Comparison of ENCODE assay signal across 2 cellular contexts in the genomic region with DNA sequence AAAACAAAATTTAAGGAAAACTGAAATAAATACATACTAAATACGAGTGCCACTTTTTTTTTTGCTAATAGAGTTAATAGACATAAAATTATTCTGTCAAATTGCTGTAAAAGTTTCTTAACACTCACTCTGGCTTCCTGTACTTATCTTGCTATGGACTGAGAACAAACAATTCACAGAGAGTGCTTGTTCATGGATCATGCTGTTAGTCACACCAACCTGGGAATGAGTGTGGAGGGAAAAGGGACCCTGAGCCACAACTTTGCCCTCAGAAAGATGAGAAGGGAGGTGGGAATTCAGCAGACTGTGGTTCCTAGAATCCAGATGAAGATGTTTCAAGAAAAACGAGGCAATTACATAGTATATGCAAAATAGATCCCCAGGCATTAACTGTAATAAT.
TF ChIP-seq lines count a peak whose summit lies in the region.

No MANE protein-coding gene starts in this region.

TF ChIP-seq in GM23338, 12 proteins besides CTCF, POLR2A, EP300 and RAD21 (continues in another document):
- TF ChIP-seq, protein P1, sequence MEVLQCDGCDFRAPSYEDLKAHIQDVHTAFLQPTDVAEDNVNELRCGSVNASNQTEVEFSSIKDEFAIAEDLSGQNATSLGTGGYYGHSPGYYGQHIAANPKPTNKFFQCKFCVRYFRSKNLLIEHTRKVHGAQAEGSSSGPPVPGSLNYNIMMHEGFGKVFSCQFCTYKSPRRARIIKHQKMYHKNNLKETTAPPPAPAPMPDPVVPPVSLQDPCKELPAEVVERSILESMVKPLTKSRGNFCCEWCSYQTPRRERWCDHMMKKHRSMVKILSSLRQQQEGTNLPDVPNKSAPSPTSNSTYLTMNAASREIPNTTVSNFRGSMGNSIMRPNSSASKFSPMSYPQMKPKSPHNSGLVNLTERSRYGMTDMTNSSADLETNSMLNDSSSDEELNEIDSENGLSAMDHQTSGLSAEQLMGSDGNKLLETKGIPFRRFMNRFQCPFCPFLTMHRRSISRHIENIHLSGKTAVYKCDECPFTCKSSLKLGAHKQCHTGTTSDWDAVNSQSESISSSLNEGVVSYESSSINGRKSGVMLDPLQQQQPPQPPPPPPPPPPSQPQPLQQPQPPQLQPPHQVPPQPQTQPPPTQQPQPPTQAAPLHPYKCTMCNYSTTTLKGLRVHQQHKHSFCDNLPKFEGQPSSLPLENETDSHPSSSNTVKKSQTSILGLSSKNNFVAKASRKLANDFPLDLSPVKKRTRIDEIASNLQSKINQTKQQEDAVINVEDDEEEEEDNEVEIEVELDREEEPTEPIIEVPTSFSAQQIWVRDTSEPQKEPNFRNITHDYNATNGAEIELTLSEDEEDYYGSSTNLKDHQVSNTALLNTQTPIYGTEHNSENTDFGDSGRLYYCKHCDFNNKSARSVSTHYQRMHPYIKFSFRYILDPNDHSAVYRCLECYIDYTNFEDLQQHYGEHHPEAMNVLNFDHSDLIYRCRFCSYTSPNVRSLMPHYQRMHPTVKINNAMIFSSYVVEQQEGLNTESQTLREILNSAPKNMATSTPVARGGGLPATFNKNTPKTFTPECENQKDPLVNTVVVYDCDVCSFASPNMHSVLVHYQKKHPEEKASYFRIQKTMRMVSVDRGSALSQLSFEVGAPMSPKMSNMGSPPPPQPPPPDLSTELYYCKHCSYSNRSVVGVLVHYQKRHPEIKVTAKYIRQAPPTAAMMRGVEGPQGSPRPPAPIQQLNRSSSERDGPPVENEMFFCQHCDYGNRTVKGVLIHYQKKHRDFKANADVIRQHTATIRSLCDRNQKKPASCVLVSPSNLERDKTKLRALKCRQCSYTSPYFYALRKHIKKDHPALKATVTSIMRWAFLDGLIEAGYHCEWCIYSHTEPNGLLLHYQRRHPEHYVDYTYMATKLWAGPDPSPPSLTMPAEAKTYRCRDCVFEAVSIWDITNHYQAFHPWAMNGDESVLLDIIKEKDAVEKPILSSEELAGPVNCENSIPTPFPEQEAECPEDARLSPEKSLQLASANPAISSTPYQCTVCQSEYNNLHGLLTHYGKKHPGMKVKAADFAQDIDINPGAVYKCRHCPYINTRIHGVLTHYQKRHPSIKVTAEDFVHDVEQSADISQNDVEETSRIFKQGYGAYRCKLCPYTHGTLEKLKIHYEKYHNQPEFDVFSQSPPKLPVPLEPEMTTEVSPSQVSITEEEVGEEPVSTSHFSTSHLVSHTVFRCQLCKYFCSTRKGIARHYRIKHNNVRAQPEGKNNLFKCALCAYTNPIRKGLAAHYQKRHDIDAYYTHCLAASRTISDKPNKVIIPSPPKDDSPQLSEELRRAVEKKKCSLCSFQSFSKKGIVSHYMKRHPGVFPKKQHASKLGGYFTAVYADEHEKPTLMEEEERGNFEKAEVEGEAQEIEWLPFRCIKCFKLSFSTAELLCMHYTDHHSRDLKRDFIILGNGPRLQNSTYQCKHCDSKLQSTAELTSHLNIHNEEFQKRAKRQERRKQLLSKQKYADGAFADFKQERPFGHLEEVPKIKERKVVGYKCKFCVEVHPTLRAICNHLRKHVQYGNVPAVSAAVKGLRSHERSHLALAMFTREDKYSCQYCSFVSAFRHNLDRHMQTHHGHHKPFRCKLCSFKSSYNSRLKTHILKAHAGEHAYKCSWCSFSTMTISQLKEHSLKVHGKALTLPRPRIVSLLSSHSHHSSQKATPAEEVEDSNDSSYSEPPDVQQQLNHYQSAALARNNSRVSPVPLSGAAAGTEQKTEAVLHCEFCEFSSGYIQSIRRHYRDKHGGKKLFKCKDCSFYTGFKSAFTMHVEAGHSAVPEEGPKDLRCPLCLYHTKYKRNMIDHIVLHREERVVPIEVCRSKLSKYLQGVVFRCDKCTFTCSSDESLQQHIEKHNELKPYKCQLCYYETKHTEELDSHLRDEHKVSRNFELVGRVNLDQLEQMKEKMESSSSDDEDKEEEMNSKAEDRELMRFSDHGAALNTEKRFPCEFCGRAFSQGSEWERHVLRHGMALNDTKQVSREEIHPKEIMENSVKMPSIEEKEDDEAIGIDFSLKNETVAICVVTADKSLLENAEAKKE (CRISPR knock-in tag; IDR thresholded peaks at IDR 0.05): no peak
- TF ChIP-seq POLR2AphosphoS5 (IDR thresholded peaks at IDR 0.05; ENCODE audit: low read depth) (no peak), STAT1 (IDR thresholded peaks at IDR 0.05; ENCODE audit: unreplicated experiment) (no peak), NANOG (IDR thresholded peaks at IDR 0.05; ENCODE audit: borderline replicate concordance) (no peak), CREB1 (CRISPR knock-in tag; IDR thresholded peaks at IDR 0.05; ENCODE audit: low read depth) (no peak), ZNF114 (CRISPR knock-in tag; IDR thresholded peaks at IDR 0.05) (no peak), ZNF331 (CRISPR knock-in tag; IDR thresholded peaks at IDR 0.05; ENCODE audit: low read depth) (no peak), EZH2phosphoT487 (IDR thresholded peaks at IDR 0.05; ENCODE audit: unreplicated experiment) (no peak)
- TF ChIP-seq, protein P2, sequence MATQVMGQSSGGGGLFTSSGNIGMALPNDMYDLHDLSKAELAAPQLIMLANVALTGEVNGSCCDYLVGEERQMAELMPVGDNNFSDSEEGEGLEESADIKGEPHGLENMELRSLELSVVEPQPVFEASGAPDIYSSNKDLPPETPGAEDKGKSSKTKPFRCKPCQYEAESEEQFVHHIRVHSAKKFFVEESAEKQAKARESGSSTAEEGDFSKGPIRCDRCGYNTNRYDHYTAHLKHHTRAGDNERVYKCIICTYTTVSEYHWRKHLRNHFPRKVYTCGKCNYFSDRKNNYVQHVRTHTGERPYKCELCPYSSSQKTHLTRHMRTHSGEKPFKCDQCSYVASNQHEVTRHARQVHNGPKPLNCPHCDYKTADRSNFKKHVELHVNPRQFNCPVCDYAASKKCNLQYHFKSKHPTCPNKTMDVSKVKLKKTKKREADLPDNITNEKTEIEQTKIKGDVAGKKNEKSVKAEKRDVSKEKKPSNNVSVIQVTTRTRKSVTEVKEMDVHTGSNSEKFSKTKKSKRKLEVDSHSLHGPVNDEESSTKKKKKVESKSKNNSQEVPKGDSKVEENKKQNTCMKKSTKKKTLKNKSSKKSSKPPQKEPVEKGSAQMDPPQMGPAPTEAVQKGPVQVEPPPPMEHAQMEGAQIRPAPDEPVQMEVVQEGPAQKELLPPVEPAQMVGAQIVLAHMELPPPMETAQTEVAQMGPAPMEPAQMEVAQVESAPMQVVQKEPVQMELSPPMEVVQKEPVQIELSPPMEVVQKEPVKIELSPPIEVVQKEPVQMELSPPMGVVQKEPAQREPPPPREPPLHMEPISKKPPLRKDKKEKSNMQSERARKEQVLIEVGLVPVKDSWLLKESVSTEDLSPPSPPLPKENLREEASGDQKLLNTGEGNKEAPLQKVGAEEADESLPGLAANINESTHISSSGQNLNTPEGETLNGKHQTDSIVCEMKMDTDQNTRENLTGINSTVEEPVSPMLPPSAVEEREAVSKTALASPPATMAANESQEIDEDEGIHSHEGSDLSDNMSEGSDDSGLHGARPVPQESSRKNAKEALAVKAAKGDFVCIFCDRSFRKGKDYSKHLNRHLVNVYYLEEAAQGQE (IDR thresholded peaks at IDR 0.05; ENCODE audit: unreplicated experiment): no peak
- TF ChIP-seq, protein P3, sequence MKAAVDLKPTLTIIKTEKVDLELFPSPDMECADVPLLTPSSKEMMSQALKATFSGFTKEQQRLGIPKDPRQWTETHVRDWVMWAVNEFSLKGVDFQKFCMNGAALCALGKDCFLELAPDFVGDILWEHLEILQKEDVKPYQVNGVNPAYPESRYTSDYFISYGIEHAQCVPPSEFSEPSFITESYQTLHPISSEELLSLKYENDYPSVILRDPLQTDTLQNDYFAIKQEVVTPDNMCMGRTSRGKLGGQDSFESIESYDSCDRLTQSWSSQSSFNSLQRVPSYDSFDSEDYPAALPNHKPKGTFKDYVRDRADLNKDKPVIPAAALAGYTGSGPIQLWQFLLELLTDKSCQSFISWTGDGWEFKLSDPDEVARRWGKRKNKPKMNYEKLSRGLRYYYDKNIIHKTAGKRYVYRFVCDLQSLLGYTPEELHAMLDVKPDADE (IDR thresholded peaks at IDR 0.05): no peak

TF ChIP-seq in endothelial cell of umbilical vein, 7 proteins besides CTCF, POLR2A, EP300 and RAD21:
- no peak for TF ChIP-seq FOS (IDR thresholded peaks at IDR 0.05; ENCODE audit: borderline replicate concordance, insufficient read depth, low read length)
- no peak for TF ChIP-seq MYC (IDR thresholded peaks at IDR 0.05; ENCODE audit: low read depth, low read length)
- TF ChIP-seq, protein P4, sequence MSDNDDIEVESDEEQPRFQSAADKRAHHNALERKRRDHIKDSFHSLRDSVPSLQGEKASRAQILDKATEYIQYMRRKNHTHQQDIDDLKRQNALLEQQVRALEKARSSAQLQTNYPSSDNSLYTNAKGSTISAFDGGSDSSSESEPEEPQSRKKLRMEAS (IDR thresholded peaks at IDR 0.05; ENCODE audit: insufficient read depth, insufficient read length): no peak
- TF ChIP-seq JUN (IDR thresholded peaks at IDR 0.05; ENCODE audit: borderline replicate concordance, insufficient read depth, insufficient read length, low read depth): no peak
- TF ChIP-seq EZH2 (IDR thresholded peaks at IDR 0.05; ENCODE audit: borderline replicate concordance, low read depth, low read length, severe bottlenecking): no peak
- TF ChIP-seq POLR2AphosphoS5 (IDR thresholded peaks at IDR 0.05; ENCODE audit: insufficient read depth, low read depth, low read length): no peak
- TF ChIP-seq GATA2 (IDR thresholded peaks at IDR 0.05; ENCODE audit: insufficient read depth, insufficient read length, low read depth, low read length): no peak
